ENCODE assay signal across 1 cellular context in the genomic region with DNA sequence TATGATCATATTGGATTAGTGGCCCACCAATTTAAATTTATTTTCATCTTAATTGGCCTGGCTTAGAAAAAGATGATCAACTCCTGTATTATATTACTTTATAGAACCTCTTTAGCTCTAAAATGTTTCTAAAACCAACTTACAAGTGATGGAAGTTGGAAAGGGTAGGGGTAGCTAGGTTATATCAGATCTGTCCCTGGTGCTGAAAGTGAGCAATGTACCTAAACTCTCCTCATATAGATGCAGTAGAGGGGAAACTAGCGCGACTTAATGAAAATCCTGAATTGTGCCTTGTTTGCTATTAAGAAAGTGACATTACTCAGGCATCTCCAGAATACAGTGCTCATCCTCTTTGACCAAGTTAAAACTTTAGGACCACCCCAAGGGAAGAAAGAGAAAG.
TF ChIP-seq lines count a peak whose summit lies in the region.

No MANE protein-coding gene starts in this region.

TF ChIP-seq in SK-N-SH, 30 proteins besides CTCF, POLR2A, EP300 and RAD21:
- TF ChIP-seq, protein P1, sequence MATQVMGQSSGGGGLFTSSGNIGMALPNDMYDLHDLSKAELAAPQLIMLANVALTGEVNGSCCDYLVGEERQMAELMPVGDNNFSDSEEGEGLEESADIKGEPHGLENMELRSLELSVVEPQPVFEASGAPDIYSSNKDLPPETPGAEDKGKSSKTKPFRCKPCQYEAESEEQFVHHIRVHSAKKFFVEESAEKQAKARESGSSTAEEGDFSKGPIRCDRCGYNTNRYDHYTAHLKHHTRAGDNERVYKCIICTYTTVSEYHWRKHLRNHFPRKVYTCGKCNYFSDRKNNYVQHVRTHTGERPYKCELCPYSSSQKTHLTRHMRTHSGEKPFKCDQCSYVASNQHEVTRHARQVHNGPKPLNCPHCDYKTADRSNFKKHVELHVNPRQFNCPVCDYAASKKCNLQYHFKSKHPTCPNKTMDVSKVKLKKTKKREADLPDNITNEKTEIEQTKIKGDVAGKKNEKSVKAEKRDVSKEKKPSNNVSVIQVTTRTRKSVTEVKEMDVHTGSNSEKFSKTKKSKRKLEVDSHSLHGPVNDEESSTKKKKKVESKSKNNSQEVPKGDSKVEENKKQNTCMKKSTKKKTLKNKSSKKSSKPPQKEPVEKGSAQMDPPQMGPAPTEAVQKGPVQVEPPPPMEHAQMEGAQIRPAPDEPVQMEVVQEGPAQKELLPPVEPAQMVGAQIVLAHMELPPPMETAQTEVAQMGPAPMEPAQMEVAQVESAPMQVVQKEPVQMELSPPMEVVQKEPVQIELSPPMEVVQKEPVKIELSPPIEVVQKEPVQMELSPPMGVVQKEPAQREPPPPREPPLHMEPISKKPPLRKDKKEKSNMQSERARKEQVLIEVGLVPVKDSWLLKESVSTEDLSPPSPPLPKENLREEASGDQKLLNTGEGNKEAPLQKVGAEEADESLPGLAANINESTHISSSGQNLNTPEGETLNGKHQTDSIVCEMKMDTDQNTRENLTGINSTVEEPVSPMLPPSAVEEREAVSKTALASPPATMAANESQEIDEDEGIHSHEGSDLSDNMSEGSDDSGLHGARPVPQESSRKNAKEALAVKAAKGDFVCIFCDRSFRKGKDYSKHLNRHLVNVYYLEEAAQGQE (IDR thresholded peaks at IDR 0.05; ENCODE audit: low read depth, low read length), result peak; percentile 82
- TF ChIP-seq, protein P2, sequence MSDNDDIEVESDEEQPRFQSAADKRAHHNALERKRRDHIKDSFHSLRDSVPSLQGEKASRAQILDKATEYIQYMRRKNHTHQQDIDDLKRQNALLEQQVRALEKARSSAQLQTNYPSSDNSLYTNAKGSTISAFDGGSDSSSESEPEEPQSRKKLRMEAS (IDR thresholded peaks at IDR 0.05; ENCODE audit: low read depth), result no peak
- no peak for TF ChIP-seq MEF2A (IDR thresholded peaks at IDR 0.05; ENCODE audit: borderline replicate concordance, low read depth)
